In genomic region chr17:57955183-57955952, GRCh38 we compare ENCODE assay signal across 1 cellular context.
A peak's percentile ranks its signal among the peaks of the same experiment; 100 is the strongest.
TF ChIP-seq lines count a peak whose summit lies in the region.

Gene CUEDC1, minus strand, starts transcription at chr17:57955412. Its CDS starts 69,848 bp downstream, at chr17:57885564.

TF ChIP-seq in H1, 55 proteins besides CTCF, POLR2A, EP300 and RAD21:
- TF ChIP-seq GABPA (IDR thresholded peaks at IDR 0.05; ENCODE audit: borderline replicate concordance, insufficient read depth, low read length) (no peak), KDM4A (IDR thresholded peaks at IDR 0.05; ENCODE audit: low read depth, low read length, severe bottlenecking) (peak; percentile 85), RBBP5 (IDR thresholded peaks at IDR 0.05; ENCODE audit: borderline replicate concordance, low read depth, low read length) (0 out of 2 replicates have a peak, but pooled peaks have one; percentile 36), PHF8 (conservative IDR thresholded peaks at IDR 0.05; ENCODE audit: low read depth, low read length) (peak; percentile 37; the same call in 1 of the 2 replicates), MAX (IDR thresholded peaks at IDR 0.05) (0 out of 2 replicates have a peak, but pooled peaks have one; percentile 21), EZH2 (IDR thresholded peaks at IDR 0.05; ENCODE audit: low read depth, low read length, severe bottlenecking) (peak; percentile 29)
